Comparison of ENCODE assay signal across 1 cellular context in the genomic region with DNA sequence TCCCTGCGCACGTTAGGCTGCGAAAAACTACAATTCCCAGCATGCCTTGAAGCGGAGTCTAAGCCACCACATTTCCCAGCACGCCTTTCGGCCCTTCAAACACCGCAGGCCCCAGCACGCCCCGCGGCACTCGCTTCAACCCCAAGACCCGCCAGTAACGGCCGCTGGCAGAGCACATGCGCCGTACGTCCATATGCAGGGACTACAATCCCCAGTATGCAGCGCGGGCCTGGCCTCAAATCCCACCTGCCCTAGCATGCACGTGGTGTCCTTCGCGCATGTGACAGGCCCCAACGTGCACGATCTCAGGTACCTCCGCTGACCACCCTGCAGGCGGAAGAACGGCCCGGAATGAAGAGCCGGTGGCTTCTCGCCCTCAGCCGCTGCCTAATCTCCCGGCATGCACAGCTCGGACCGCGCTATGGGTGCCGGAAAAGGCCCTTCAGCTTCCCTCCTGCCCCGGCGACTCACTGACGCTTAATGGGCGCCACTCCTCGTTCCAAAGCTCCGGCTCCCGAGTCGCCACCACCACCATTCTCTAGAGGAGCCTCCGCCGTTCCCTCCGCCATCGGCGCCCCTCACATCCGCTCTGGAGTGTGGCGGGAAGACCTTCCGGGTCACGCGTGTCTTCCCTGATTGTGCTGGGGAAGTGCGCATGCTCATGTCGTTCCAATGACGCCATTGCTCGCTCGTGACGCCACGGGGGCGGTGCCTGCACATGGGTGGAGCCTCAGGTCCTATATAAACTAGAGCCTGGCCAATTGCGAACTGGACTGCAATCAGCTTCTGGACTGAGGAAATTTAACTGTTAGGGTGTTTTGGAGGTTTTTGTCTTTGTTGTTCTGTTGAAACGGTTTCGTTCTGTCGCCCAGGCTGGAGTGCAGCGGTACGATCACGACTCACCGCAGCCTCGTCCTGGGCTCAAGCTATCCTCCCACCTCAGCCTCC.
TF ChIP-seq lines count a peak whose summit lies in the region.

Gene DUS3L, minus strand, starts transcription at position 591 of the 948 bp plus-strand sequence. Its CDS starts 22 bp downstream, at position 569.

TF ChIP-seq in K562, 482 proteins besides CTCF, POLR2A, EP300 and RAD21 (continued from another document and continues in another):
- TF ChIP-seq, protein P1, sequence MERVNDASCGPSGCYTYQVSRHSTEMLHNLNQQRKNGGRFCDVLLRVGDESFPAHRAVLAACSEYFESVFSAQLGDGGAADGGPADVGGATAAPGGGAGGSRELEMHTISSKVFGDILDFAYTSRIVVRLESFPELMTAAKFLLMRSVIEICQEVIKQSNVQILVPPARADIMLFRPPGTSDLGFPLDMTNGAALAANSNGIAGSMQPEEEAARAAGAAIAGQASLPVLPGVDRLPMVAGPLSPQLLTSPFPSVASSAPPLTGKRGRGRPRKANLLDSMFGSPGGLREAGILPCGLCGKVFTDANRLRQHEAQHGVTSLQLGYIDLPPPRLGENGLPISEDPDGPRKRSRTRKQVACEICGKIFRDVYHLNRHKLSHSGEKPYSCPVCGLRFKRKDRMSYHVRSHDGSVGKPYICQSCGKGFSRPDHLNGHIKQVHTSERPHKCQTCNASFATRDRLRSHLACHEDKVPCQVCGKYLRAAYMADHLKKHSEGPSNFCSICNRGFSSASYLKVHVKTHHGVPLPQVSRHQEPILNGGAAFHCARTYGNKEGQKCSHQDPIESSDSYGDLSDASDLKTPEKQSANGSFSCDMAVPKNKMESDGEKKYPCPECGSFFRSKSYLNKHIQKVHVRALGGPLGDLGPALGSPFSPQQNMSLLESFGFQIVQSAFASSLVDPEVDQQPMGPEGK (CRISPR knock-in tag; IDR thresholded peaks at IDR 0.05; ENCODE audit: borderline replicate concordance), result no peak
- TF ChIP-seq, protein P2, sequence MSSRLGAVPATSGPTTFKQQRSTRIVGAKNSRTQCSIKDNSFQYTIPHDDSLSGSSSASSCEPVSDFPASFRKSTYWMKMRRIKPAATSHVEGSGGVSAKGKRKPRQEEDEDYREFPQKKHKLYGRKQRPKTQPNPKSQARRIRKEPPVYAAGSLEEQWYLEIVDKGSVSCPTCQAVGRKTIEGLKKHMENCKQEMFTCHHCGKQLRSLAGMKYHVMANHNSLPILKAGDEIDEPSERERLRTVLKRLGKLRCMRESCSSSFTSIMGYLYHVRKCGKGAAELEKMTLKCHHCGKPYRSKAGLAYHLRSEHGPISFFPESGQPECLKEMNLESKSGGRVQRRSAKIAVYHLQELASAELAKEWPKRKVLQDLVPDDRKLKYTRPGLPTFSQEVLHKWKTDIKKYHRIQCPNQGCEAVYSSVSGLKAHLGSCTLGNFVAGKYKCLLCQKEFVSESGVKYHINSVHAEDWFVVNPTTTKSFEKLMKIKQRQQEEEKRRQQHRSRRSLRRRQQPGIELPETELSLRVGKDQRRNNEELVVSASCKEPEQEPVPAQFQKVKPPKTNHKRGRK (tag; IDR thresholded peaks at IDR 0.05), result no peak
- TF ChIP-seq, protein P3, sequence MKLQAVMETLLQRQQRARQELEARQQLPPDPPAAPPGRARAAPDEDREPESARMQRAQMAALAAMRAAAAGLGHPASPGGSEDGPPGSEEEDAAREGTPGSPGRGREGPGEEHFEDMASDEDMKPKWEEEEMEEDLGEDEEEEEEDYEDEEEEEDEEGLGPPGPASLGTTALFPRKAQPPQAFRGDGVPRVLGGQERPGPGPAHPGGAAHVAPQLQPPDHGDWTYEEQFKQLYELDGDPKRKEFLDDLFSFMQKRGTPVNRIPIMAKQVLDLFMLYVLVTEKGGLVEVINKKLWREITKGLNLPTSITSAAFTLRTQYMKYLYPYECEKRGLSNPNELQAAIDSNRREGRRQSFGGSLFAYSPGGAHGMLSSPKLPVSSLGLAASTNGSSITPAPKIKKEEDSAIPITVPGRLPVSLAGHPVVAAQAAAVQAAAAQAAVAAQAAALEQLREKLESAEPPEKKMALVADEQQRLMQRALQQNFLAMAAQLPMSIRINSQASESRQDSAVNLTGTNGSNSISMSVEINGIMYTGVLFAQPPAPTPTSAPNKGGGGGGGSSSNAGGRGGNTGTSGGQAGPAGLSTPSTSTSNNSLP (IDR thresholded peaks at IDR 0.05; ENCODE audit: borderline replicate concordance, low read depth, low read length), result no peak
- TF ChIP-seq PHB2 (IDR thresholded peaks at IDR 0.05; ENCODE audit: low read depth) (no peak), TRIM28 (IDR thresholded peaks at IDR 0.05) (peak; percentile 62; the same call in 1 of the 2 replicates), SNRNP70 (optimal IDR thresholded peaks at IDR 0.05; ENCODE audit: low read depth, low read length) (no peak), TCF3 (CRISPR knock-in tag; IDR thresholded peaks at IDR 0.05) (peak; percentile 33; the same call in 1 of the 2 replicates), ETV1 (tag; conservative IDR thresholded peaks at IDR 0.05; ENCODE audit: low read depth) (peak; percentile 84), THRA (IDR thresholded peaks at IDR 0.05) (no peak), ZFP30 (CRISPR knock-in tag; IDR thresholded peaks at IDR 0.05; ENCODE audit: borderline replicate concordance) (no peak), NR2F6 (CRISPR knock-in tag; IDR thresholded peaks at IDR 0.05) (0 out of 2 replicates have a peak, but pooled peaks have one; percentile 27), POLR2AphosphoS5 (IDR thresholded peaks at IDR 0.05; ENCODE audit: control insufficient read depth, insufficient read depth, low read depth, low read length) (peak; percentile 86), YY1 (IDR thresholded peaks at IDR 0.05; ENCODE audit: borderline replicate concordance in 1 of 3, control insufficient read depth in 1 of 3, extremely low read depth in 1 of 3, insufficient read depth in 3 of 3, insufficient read length in 1 of 3, insufficient replicate concordance in 2 of 3, low read depth in 1 of 3, low read length in 2 of 3) (peak in 2 of 3 experiments; percentile 57 to 83), ZNF311 (CRISPR knock-in tag; IDR thresholded peaks at IDR 0.05) (no peak), PTRF (tag; IDR thresholded peaks at IDR 0.05) (no peak; the same call in 1 of the 2 replicates), PREB (CRISPR knock-in tag; IDR thresholded peaks at IDR 0.05) (no peak), ETV5 (CRISPR knock-in tag; IDR thresholded peaks at IDR 0.05; ENCODE audit: low read depth) (peak; percentile 89), HSF4 (CRISPR knock-in tag; IDR thresholded peaks at IDR 0.05; ENCODE audit: borderline replicate concordance) (no peak), CBX2 (IDR thresholded peaks at IDR 0.05; ENCODE audit: insufficient read depth, low read length, poor library complexity, severe bottlenecking) (no peak), PHB (CRISPR knock-in tag; IDR thresholded peaks at IDR 0.05) (no peak), SOX6 (IDR thresholded peaks at IDR 0.05) (peak; percentile 59; the same call in 1 of the 2 replicates), ZKSCAN1 (IDR thresholded peaks at IDR 0.05; ENCODE audit: low read depth, low read length) (peak; percentile 30), STAT6 (CRISPR knock-in tag; IDR thresholded peaks at IDR 0.05) (peak; percentile 95; the same call in 1 of the 2 replicates), IRF9 (tag; IDR thresholded peaks at IDR 0.05) (no peak), ZNF592 (IDR thresholded peaks at IDR 0.05) (peak; percentile 86), SIN3A (IDR thresholded peaks at IDR 0.05; ENCODE audit: borderline replicate concordance in 2 of 2, control insufficient read depth in 1 of 2, low read depth in 2 of 2, low read length in 2 of 2) (peak; percentile 89 to 90; a peak in 3 of 4 replicates), SNIP1 (IDR thresholded peaks at IDR 0.05; ENCODE audit: low read depth) (no peak), ATF7 (IDR thresholded peaks at IDR 0.05) (peak; percentile 98)
- TF ChIP-seq, protein P4, sequence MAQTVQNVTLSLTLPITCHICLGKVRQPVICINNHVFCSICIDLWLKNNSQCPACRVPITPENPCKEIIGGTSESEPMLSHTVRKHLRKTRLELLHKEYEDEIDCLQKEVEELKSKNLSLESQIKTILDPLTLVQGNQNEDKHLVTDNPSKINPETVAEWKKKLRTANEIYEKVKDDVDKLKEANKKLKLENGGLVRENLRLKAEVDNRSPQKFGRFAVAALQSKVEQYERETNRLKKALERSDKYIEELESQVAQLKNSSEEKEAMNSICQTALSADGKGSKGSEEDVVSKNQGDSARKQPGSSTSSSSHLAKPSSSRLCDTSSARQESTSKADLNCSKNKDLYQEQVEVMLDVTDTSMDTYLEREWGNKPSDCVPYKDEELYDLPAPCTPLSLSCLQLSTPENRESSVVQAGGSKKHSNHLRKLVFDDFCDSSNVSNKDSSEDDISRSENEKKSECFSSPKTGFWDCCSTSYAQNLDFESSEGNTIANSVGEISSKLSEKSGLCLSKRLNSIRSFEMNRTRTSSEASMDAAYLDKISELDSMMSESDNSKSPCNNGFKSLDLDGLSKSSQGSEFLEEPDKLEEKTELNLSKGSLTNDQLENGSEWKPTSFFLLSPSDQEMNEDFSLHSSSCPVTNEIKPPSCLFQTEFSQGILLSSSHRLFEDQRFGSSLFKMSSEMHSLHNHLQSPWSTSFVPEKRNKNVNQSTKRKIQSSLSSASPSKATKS (CRISPR knock-in tag; IDR thresholded peaks at IDR 0.05), result no peak
